In the genomic region with DNA sequence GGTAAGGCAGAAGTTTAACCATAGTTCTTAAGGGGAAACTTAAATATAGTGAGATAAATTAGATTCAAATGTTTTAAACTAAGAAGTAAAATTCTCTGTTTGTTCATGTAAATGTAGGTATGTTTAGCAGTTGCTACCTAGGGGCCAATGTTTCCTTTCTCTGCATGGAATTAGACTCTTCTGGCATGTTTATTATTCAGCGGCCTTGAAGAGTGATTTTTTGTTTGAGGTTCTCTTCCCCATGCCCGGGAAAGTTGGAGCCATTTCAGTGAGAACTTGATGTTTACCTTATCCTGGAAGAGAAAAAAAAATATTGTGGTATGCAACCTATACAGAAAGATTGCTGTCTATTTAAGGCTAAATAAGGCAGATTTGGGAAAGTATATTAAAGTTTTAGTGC, we compare ENCODE assay signal across 8 cellular contexts.
"Had no signal": no experiment of that assay in that cellular context is flagged by ENCODE, and none has a peak within 500 bp of the region (broad histone marks: within the 10 kb centered on the region; RNA-seq: fewer than 3 reads in every experiment).

No MANE protein-coding gene starts in this region.

- FAIRE-seq: HepG2, HTR-8/SVneo, K562 had no signal

- ATAC-seq: HepG2, K562 had no signal

- H3K4me3 ChIP-seq: K562 had no signal

- DNase-seq: IMR-90, KBM-7, KG1 had no signal

- H3K27ac ChIP-seq: HL-60, KMS-11 had no signal
